1 cellular context compared by ENCODE assay signal in the genomic region with DNA sequence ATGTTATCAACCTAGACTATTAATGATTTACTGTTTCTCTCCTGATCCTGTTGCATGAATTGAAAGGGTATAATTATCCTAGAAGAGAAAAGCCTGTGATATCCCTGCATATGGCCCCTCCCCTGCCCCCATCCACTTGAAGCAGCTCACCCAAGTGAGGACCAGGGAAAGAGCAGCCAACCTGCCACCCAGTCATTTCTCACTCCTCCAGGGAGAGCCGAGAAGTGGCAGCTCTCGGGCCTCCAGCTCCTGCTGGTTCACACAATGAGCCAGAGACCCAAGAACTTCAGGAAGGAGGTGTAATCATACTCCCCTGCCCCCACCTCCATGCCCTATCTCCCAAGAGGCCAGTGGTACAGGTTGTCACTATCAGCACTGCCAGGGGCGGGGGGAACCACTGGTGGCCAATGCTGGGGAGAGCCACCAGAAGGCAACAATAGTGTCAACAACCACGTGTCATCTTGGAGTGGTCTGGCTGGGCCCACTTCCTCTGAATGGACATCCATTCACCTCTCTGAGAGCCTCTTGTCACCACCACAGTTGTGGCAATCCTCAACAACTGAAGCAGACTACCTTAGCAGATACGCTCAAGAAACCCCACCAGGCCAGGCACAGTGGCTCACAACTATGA.
A peak's percentile ranks its signal among the peaks of the same experiment; 100 is the strongest.
TF ChIP-seq lines count a peak whose summit lies in the region.

No MANE protein-coding gene starts in this region.

TF ChIP-seq in K562, 482 proteins besides CTCF, POLR2A, EP300 and RAD21 (continued from another document):
- TF ChIP-seq PRDM10 (IDR thresholded peaks at IDR 0.05; ENCODE audit: partially characterized antibody) (peak; percentile 71), CBFA2T3 (IDR thresholded peaks at IDR 0.05) (0 out of 2 replicates have a peak, but pooled peaks have one; percentile 21)
